In the genomic region with DNA sequence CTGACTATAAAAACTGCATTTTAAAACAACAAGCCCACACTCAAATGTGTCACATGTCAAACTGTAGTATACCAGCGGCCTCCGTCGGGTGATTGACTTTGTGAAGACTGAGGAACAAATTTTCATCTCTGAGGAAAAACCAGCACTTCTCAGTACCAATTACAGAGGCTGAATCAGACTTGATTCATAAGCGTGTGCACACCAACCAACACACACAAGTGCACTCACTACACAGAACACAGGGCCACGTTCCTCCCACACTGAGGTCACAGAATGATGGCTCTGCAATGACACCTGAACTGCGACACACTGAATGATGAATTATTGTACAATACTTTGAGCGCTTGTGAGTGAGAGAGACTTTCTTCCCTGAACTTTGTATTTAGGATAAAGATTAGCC, we compare ENCODE assay signal across 8 cellular contexts.
DNase-seq lines count a peak whose midpoint lies in the region; ATAC-seq lines count a peak whose summit lies in the region.

No MANE protein-coding gene starts in this region.

- no peaks in the 10 kb centered on the region for H3K9me3 Mint-ChIP-seq in effector memory CD8-positive, alpha-beta T cell

- peak overlapping the region; percentile 22 to 42 for H3K4me3 Mint-ChIP-seq in effector memory CD8-positive, alpha-beta T cell

- peaks cover 24% of the 10 kb centered on the region for H3K36me3 Mint-ChIP-seq in effector memory CD8-positive, alpha-beta T cell (ENCODE audit: insufficient read depth)

- H3K27ac Mint-ChIP-seq in effector memory CD8-positive, alpha-beta T cell = peak overlapping the region; percentile 77 to 94

- no peaks in the 10 kb centered on the region for H3K27me3 Mint-ChIP-seq in effector memory CD8-positive, alpha-beta T cell

- H3K4me1 Mint-ChIP-seq in effector memory CD8-positive, alpha-beta T cell (ENCODE audit: low read depth in 2 of 2) = peaks cover 41 to 76% of the 10 kb centered on the region in 2 donors

- ATAC-seq in effector memory CD8-positive, alpha-beta T cell (replicated peaks) = no peak
- ATAC-seq in GM18861 (IDR thresholded peaks at IDR 0.05; ENCODE audit: unreplicated experiment) = no peak
- no peak for ATAC-seq in HG03354 (IDR thresholded peaks at IDR 0.05; ENCODE audit: poor library complexity, severe bottlenecking, unreplicated experiment)
- no peak for ATAC-seq in GM18907 (IDR thresholded peaks at IDR 0.05; ENCODE audit: unreplicated experiment)

- DNase-seq in ELR (ENCODE audit: low read depth) (peak; percentile 79), NCI-H1930 (lab: John Stamatoyannopoulos, UW) (no peak)
- peak; percentile 78 for DNase-seq in activated CD4-positive, alpha-beta T cell treated with anti-CD3 and anti-CD28 coated beads for 48 hours
- no peak for DNase-seq in effector memory CD8-positive, alpha-beta T cell
- peak; percentile 18 to 38 for DNase-seq in stimulated activated CD4-positive, alpha-beta T cell treated with anti-CD3 and anti-CD28 coated beads, Interleukin-1b, Interleukin-23, amount 100 ng/mL, for 4 hours (ENCODE audit: low read depth in 2 of 2)

Comparison
In these comparisons a context has a peak if more than half of its experiments do, and no peak if none do; other contexts are left out.
1. DNase-seq: peak in ELR (single experiment), activated CD4-positive, alpha-beta T cell treated with anti-CD3 and anti-CD28 coated beads for 48 hours (single experiment) and stimulated activated CD4-positive, alpha-beta T cell treated with anti-CD3 and anti-CD28 coated beads, Interleukin-1b, Interleukin-23, amount 100 ng/mL, for 4 hours (2 of 2); none in effector memory CD8-positive, alpha-beta T cell (0 of 3) and NCI-H1930 (0 of 2).